8 cellular contexts compared by ENCODE assay signal in the genomic region with DNA sequence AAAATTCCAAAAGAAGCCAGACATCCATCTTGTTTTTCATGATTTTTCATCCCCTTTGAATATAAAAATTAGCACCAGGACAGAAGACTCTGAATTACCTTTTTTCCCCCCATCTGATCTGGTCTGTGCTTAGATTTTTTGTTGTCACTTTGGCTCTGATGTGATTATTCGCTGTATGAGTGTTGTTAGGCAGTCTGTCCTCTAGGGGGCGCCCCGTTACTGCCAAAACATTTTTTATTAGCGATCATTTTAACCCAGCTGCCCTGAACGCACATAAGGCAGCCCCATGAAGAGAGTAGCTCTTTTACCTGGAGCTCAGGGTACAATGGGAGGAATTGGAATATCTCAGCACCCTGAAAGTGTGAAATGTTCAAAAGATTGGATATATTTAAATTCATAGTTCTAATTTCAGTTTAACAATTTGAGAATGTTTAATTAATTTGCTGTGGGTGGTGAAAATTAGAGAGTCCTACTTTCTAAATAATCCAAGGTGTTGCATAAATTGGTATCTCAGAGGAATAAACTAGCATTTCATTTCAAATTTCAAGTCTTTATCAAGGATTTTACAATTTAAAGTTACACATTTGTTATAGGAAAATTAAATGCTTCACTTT.
A peak's percentile ranks its signal among the peaks of the same experiment; 100 is the strongest.
DNase-seq lines count a peak whose midpoint lies in the region; ATAC-seq and FAIRE-seq lines count a peak whose summit lies in the region.

No MANE protein-coding gene starts in this region.

- ATAC-seq in Right ventricle myocardium inferior (peak; percentile 80), HG03159 (IDR thresholded peaks at IDR 0.05; ENCODE audit: unreplicated experiment) (no peak)

- H3K27ac Mint-ChIP-seq in activated naive CD8-positive, alpha-beta T cell treated with anti-CD3 and anti-CD28 coated beads for 36 hours: no peak overlapping the region

- H3K4me1 Mint-ChIP-seq in activated naive CD8-positive, alpha-beta T cell treated with anti-CD3 and anti-CD28 coated beads for 36 hours: peaks cover 4% of the 10 kb centered on the region

- H3K4me3 Mint-ChIP-seq in activated naive CD8-positive, alpha-beta T cell treated with anti-CD3 and anti-CD28 coated beads for 36 hours: no peak overlapping the region

- H3K36me3 Mint-ChIP-seq in activated naive CD8-positive, alpha-beta T cell treated with anti-CD3 and anti-CD28 coated beads for 36 hours: peaks cover 22% of the 10 kb centered on the region

- H3K9me3 Mint-ChIP-seq in activated naive CD8-positive, alpha-beta T cell treated with anti-CD3 and anti-CD28 coated beads for 36 hours: no peaks in the 10 kb centered on the region

- peak; percentile 29 for DNase-seq in GF-D8 (lab: John Stamatoyannopoulos, UW)
- DNase-seq in NCI-H128 (lab: John Stamatoyannopoulos, UW; ENCODE audit: unreplicated experiment): peak; percentile 64
- DNase-seq in SKM-1 treated with dmso at 0.1 percent for 144 hours (lab: John Stamatoyannopoulos, UW; ENCODE audit: unreplicated experiment): peak; percentile 62
- DNase-seq in activated naive CD8-positive, alpha-beta T cell treated with anti-CD3 and anti-CD28 coated beads for 36 hours: peak; percentile 72
- peak; percentile 86 for DNase-seq in Right ventricle myocardium inferior (ENCODE audit: missing footprints)
- peak; percentile 92 for DNase-seq in posterior vena cava (ENCODE audit: low spot score)
- peak; percentile 65 for DNase-seq in urothelium cell line (ENCODE audit: low spot score)

- no peak for FAIRE-seq in urothelium cell line (lab: Jason Lieb, UNC)

- no peaks in the 10 kb centered on the region for H3K27me3 Mint-ChIP-seq in activated naive CD8-positive, alpha-beta T cell treated with anti-CD3 and anti-CD28 coated beads for 36 hours

- intact Hi-C loops in Right ventricle myocardium inferior (cut with DNase I): loop anchor here (1.0 to 5.0 kb wide), 3 partner anchors 65 to 231 kb away; a partner anchor contains a TSS
- intact Hi-C loops in posterior vena cava (cut with DNase I): loop anchor here (2.0 to 10.0 kb wide), 3 partner anchors 63 to 215 kb away; a partner anchor contains a TSS

Comparison
In these comparisons a context has a peak if more than half of its experiments do, and no peak if none do; other contexts are left out.
1. DNase-seq: peak in every context shown above with its lines; median percentile 92 in posterior vena cava; 86 in Right ventricle myocardium inferior; 72 in activated naive CD8-positive, alpha-beta T cell treated with anti-CD3 and anti-CD28 coated beads for 36 hours; 65 in urothelium cell line; 64 in NCI-H128; 62 in SKM-1 treated with dmso at 0.1 percent for 144 hours; 29 in GF-D8.